8 cellular contexts compared by ENCODE assay signal in genomic region chr9:76403352-76403751, GRCh38. TPM values are rescaled to one million over a fixed set of nuclear protein-coding genes. Genes with fewer than 3 reads are reported as not detected.
DNase-seq lines count a peak whose midpoint lies in the region; ATAC-seq and TF ChIP-seq lines count a peak whose summit lies in the region.

No MANE protein-coding gene starts in this region.

- peak; percentile 65 for TF ChIP-seq CTCF in RWPE2 (IDR thresholded peaks at IDR 0.05; ENCODE audit: poor library complexity, severe bottlenecking)

- no peak overlapping the region for H3K4me3 ChIP-seq in RWPE2 (ENCODE audit: severe bottlenecking)

- no peak for DNase-seq in activated CD4-positive, CD25-positive, alpha-beta regulatory T cell treated with anti-CD3 and anti-CD28 coated beads, Interleukin-2, amount 50 U/mL, for 72 hours
- DNase-seq in RWPE2 (ENCODE audit: low spot score) (no peak), dermis blood vessel endothelial cell (peak; percentile 80), middle frontal gyrus (ENCODE audit: extremely low spot score, low spot score) (peak; percentile 70)
- DNase-seq in activated effector memory CD4-positive, alpha-beta T cell treated with anti-CD3 and anti-CD28 coated beads, Interleukin-2, amount 50 U/mL, for 16 hours, result no peak

- no peaks in the 10 kb centered on the region for H3K36me3 ChIP-seq in RWPE2 (ENCODE audit: low read depth)

- H3K4me1 ChIP-seq in RWPE2 (ENCODE audit: insufficient read depth, poor library complexity, severe bottlenecking), result no peaks in the 10 kb centered on the region

- no peaks in the 10 kb centered on the region for H3K9me3 ChIP-seq in RWPE2 (ENCODE audit: severe bottlenecking)

- ATAC-seq in activated CD4-positive, CD25-positive, alpha-beta regulatory T cell treated with anti-CD3 and anti-CD28 coated beads, Interleukin-2, amount 50 U/mL, for 24 hours, result peak; percentile 94
- ATAC-seq in GM21367 (IDR thresholded peaks at IDR 0.05; ENCODE audit: unreplicated experiment) (peak; percentile 88), HG03521 (IDR thresholded peaks at IDR 0.05; ENCODE audit: unreplicated experiment) (peak; percentile 83), RWPE2 (ENCODE audit: low read depth) (peak; percentile 85)

- H3K27me3 ChIP-seq in RWPE2 (ENCODE audit: insufficient read depth, poor library complexity, severe bottlenecking), result no peaks in the 10 kb centered on the region

- no peak overlapping the region for H3K27ac ChIP-seq in RWPE2 (ENCODE audit: poor library complexity, severe bottlenecking)

RNA-seq across cellular contexts. Expression of gene RFK, which starts 9.1 kb away (rescaled TPM):
- total RNA-seq in dermis blood vessel endothelial cell, result 70.4 and 80.8 TPM in 2 replicates

RNA-seq across cellular contexts. Expression of gene GCNT1, which starts 55.6 kb away (rescaled TPM):
- 9.9 and 31.2 TPM in 2 replicates for total RNA-seq in dermis blood vessel endothelial cell

Comparison
In these comparisons a context has a peak if more than half of its experiments do, and no peak if none do; other contexts are left out.
1. DNase-seq: peak in dermis blood vessel endothelial cell (single experiment) and middle frontal gyrus (single experiment); none in activated CD4-positive, CD25-positive, alpha-beta regulatory T cell treated with anti-CD3 and anti-CD28 coated beads, Interleukin-2, amount 50 U/mL, for 72 hours (single experiment), RWPE2 (single experiment) and activated effector memory CD4-positive, alpha-beta T cell treated with anti-CD3 and anti-CD28 coated beads, Interleukin-2, amount 50 U/mL, for 16 hours (single experiment).
2. Peak in every context shown above with its lines, with median percentiles within 50 percentile points of each other: ATAC-seq.